In the genomic region with DNA sequence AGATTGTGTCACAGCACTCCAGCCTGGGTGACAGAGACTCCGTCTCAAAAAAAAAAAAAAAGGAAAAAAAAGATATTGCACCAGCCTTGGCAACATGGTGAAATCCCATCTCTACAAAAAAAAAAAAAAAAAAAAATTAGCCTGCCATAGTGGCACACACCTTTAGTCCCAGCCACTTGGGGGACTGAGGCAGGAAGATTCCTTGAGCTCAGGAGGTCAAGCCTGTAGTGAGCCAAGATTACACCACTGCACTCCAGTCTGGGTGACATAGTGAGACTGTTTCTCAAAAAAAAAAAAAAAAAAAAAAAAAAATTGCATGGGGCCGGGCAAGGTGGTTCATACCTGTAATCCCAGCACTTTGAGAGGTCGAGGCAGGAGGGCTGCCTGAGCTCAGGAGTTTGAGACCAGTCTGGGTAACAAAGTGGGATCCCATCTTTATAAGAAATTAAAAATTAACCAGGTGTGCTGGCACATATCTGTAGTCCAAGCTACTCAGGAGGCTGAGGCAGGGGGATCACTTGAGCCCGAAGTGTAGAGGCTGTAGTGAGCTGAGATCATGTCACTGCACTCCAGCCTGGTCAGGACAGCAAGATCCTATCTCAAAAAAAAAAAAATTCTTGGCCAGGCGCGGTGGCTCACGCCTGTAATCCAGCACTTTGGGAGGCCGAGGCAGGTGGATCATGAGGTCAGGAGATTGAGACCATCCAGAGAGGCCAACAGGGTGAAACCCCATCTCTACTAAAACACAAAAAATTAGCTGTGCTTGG, we compare ENCODE assay signal across 9 cellular contexts. TPM values are rescaled to one million over a fixed set of nuclear protein-coding genes. Genes with fewer than 3 reads are reported as not detected.
"Had no signal": no experiment of that assay in that cellular context is flagged by ENCODE, and none has a peak within 500 bp of the region (broad histone marks: within the 10 kb centered on the region; RNA-seq: fewer than 3 reads in every experiment).

No MANE protein-coding gene starts in this region.

- H3K4me3 ChIP-seq: GM23248, HAP-1, K562 had no signal

- H3K9me3 ChIP-seq: HAP-1 had no signal

- H3K27ac ChIP-seq: GM23248, HL-60 had no signal

- ATAC-seq: HCT116, K562 had no signal

- H3K36me3 ChIP-seq: HAP-1 had no signal

- H3K27ac Mint-ChIP-seq: HFFc6 had no signal

- H3K4me1 ChIP-seq: HAP-1 had no signal

- DNase-seq: GM23248, GOT3, H7, HFFc6, IMR-90 had no signal

- H3K9me3 Mint-ChIP-seq: HFFc6 had no signal

- H3K4me3 Mint-ChIP-seq: HFFc6 had no signal

RNA-seq across cellular contexts. Expression of gene PLIN4, which starts 53.3 kb away (rescaled TPM):
- total RNA-seq: GM23248, HFFc6 had no signal
